In the genomic region with DNA sequence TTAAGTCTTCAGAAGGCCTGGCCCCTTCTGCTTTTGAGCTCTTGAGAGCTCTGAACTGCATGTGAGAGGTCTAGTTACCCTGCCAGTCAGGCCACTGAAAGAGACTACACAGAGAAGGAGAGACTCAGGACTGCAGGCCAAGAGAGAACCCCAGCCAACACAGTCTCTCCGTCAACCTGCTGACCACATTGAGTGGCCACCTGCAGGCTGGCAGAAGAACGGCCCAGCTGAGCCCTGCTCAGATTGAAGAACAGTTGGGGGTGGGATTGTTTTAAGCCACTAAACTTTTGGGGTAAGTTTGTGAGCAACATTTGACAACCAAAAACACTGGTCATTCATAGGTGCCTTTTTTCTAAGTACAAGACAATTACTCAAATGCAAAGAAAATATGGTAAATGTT, we compare ENCODE assay signal across 29 cellular contexts.
"Had no signal": no experiment of that assay in that cellular context is flagged by ENCODE, and none has a peak within 500 bp of the region (broad histone marks: within the 10 kb centered on the region; RNA-seq: fewer than 3 reads in every experiment).

No MANE protein-coding gene starts in this region.

- H3K36me3 ChIP-seq: colonic mucosa, heart left ventricle, WERI-Rb-1 had no signal

- DNase-seq: activated B cell treated with CpG ODN at 0.5 μM for 24 hours; activated CD4-positive, alpha-beta T cell treated with anti-CD3 and anti-CD28 coated beads for 48 hours; activated CD4-positive, alpha-beta T cell treated with anti-CD3 and anti-CD28 coated beads, Interleukin-2, amount 50 U/mL, for 1 hour; activated CD4-positive, alpha-beta T cell treated with anti-CD3 and anti-CD28 coated beads, Interleukin-2, amount 50 U/mL, for 48 hours; activated CD8-positive, alpha-beta memory T cell treated with anti-CD3 and anti-CD28 coated beads for 24 hours; activated CD8-positive, alpha-beta T cell treated with anti-CD3 and anti-CD28 coated beads for 36 hours; activated effector memory CD4-positive, alpha-beta T cell treated with Interleukin-2 at 50 U/mL for 16 hours; activated gamma-delta T cell treated with Interleukin-2 at 50 U/mL for 16 hours; activated naive CD4-positive, alpha-beta T cell treated with anti-CD3 and anti-CD28 coated beads, Interleukin-2, amount 50 U/mL, for 16 hours; activated naive CD4-positive, alpha-beta T cell treated with Interleukin-2 at 50 U/mL for 16 hours; activated T-cell treated with anti-CD3 and anti-CD28 coated beads, Interleukin-2, amount 50 U/mL, for 4 hours; amniotic stem cell; anterior cingulate cortex; caudate nucleus; cerebellar nuclear complex; colonic mucosa; effector memory CD4-positive, alpha-beta T cell; endodermal cell; foreskin fibroblast; glutamatergic neuron; heart left ventricle; T-helper 17 cell; T1000; WERI-Rb-1 had no signal

- H3K27me3 Mint-ChIP-seq: activated B cell treated with CpG ODN at 0.5 μM for 24 hours had no signal

- H3K4me3 ChIP-seq: colonic mucosa, heart left ventricle had no signal

- H3K4me1 ChIP-seq: colonic mucosa, heart left ventricle had no signal

- H3K36me3 Mint-ChIP-seq: activated naive CD8-positive, alpha-beta T cell had no signal

- ATAC-seq: activated CD4-positive, CD25-positive, alpha-beta regulatory T cell treated with anti-CD3 and anti-CD28 coated beads, Interleukin-2, amount 50 U/mL, for 24 hours; activated CD8-positive, alpha-beta T cell treated with anti-CD3 and anti-CD28 coated beads for 36 hours; activated T-cell treated with anti-CD3 and anti-CD28 coated beads, Interleukin-2, amount 50 U/mL, for 4 hours; activated T-helper 17 cell treated with anti-CD3 and anti-CD28 coated beads, Interleukin-2, amount 50 U/mL, for 72 hours; esophagus mucosa; heart left ventricle; T-helper 17 cell had no signal

- H3K4me1 Mint-ChIP-seq: activated B cell treated with CpG ODN at 0.5 μM for 24 hours; activated T-helper 17 cell treated with anti-CD3 and anti-CD28 coated beads, Interleukin-2, amount 50 U/mL, for 72 hours; endodermal cell had no signal

- H3K27ac Mint-ChIP-seq: activated B cell treated with CpG ODN at 0.5 μM for 24 hours; activated CD8-positive, alpha-beta T cell treated with anti-CD3 and anti-CD28 coated beads for 36 hours; activated naive CD8-positive, alpha-beta T cell; activated T-helper 17 cell treated with anti-CD3 and anti-CD28 coated beads, Interleukin-2, amount 50 U/mL, for 72 hours; endodermal cell; T-helper 17 cell; T-helper 2 cell treated with Interferon-gamma antibody and Interleukin-4, amounts not matched to agents 5 μg/mL and 100 μg/mL, for 36 hours had no signal

- H3K27me3 ChIP-seq: colonic mucosa, heart left ventricle had no signal

- H3K27ac ChIP-seq: colonic mucosa, heart left ventricle, WERI-Rb-1 had no signal

- H3K4me3 Mint-ChIP-seq: activated B cell treated with CpG ODN at 0.5 μM for 24 hours; activated CD8-positive, alpha-beta T cell treated with anti-CD3 and anti-CD28 coated beads for 36 hours; activated naive CD8-positive, alpha-beta T cell; activated T-cell treated with anti-CD3 and anti-CD28 coated beads, Interleukin-2, amount 50 U/mL, for 4 hours; activated T-helper 17 cell treated with anti-CD3 and anti-CD28 coated beads, Interleukin-2, amount 50 U/mL, for 72 hours; endodermal cell; T-helper 17 cell; T-helper 2 cell treated with Interferon-gamma antibody and Interleukin-4, amounts not matched to agents 5 μg/mL and 100 μg/mL, for 36 hours had no signal

- H3K9me3 Mint-ChIP-seq: activated B cell treated with CpG ODN at 0.5 μM for 24 hours had no signal
